1 cellular context compared by ENCODE assay signal in genomic region chr1:82052563-82052962, GRCh38.
TF ChIP-seq lines count a peak whose summit lies in the region.

No MANE protein-coding gene starts in this region.

TF ChIP-seq in HepG2, 621 proteins besides CTCF, POLR2A, EP300 and RAD21 (continued from another document):
- TF ChIP-seq FOXK2 (IDR thresholded peaks at IDR 0.05), result no peak
- TF ChIP-seq ZNF674 (CRISPR knock-in tag; IDR thresholded peaks at IDR 0.05; ENCODE audit: low read depth), result no peak
- peak; percentile 18 to 39; a peak in 1 of 4 replicates for TF ChIP-seq MAFK (conservative IDR thresholded peaks at IDR 0.05 in 1 of 2, IDR thresholded peaks at IDR 0.05 in 1 of 2; ENCODE audit: low read length in 2 of 2)
- TF ChIP-seq ZNF205 (CRISPR knock-in tag; IDR thresholded peaks at IDR 0.05), result no peak
- TF ChIP-seq MAFF (IDR thresholded peaks at IDR 0.05; ENCODE audit: low read depth, low read length), result peak; percentile 38; the same call in 1 of the 2 replicates
